ENCODE assay signal across 13 cellular contexts in genomic region chr6:113359155-113360140, GRCh38.
A peak's percentile ranks its signal among the peaks of the same experiment; 100 is the strongest.
DNase-seq lines count a peak whose midpoint lies in the region; ATAC-seq and TF ChIP-seq lines count a peak whose summit lies in the region.
"Had no signal": no experiment of that assay in that cellular context is flagged by ENCODE, and none has a peak within 500 bp of the region (broad histone marks: within the 10 kb centered on the region; RNA-seq: fewer than 3 reads in every experiment).

No MANE protein-coding gene starts in this region.

- H4K91ac ChIP-seq in mesenchymal stem cell (ENCODE audit: low read length), result no peak overlapping the region

- H3K36me3 ChIP-seq in mesenchymal stem cell (ENCODE audit: control insufficient read depth in 1 of 2, insufficient read depth in 2 of 2, low read depth in 1 of 2, low read length in 2 of 2), result no peaks in the 10 kb centered on the region
- H3K36me3 ChIP-seq in Karpas-422 (ENCODE audit: insufficient read depth, low read length), result no peaks in the 10 kb centered on the region
- no peaks in the 10 kb centered on the region for H3K36me3 ChIP-seq in endodermal cell (ENCODE audit: control insufficient read depth, insufficient read depth, low read length)
- H3K36me3 ChIP-seq: SJSA1 had no signal

- no peak overlapping the region for H2AFZ ChIP-seq in mesenchymal stem cell (ENCODE audit: low read depth, low read length)
- H2AFZ ChIP-seq in Karpas-422 (ENCODE audit: low read length), result no peak overlapping the region

- H2BK5ac ChIP-seq in mesenchymal stem cell (ENCODE audit: low read depth, low read length, poor library complexity, severe bottlenecking), result peak overlapping the region; percentile 11

- H3K27ac Mint-ChIP-seq in CD14-positive monocyte, result no peak overlapping the region
- H3K27ac Mint-ChIP-seq in endodermal cell, result no peak overlapping the region

- H3K18ac ChIP-seq in mesenchymal stem cell (ENCODE audit: low read depth in 1 of 2, low read length in 2 of 2), result peak overlapping the region; percentile 37 to 85

- ATAC-seq in GM21825 (IDR thresholded peaks at IDR 0.05; ENCODE audit: unreplicated experiment), result no peak
- ATAC-seq: K562 had no signal

- H3K36me3 Mint-ChIP-seq in CD14-positive monocyte (no peaks in the 10 kb centered on the region), endodermal cell (ENCODE audit: low read depth) (no peaks in the 10 kb centered on the region)

- H4K20me1 ChIP-seq in Karpas-422 (ENCODE audit: insufficient read depth, low read depth, low read length), result no peaks in the 10 kb centered on the region

- H3K9me3 Mint-ChIP-seq in CD14-positive monocyte, result no peaks in the 10 kb centered on the region
- no peaks in the 10 kb centered on the region for H3K9me3 Mint-ChIP-seq in endodermal cell

- in situ Hi-C loops in G401 (cut with HindIII; ENCODE audit: low sequenced_read_pairs), result no loop called here
- in situ Hi-C loops in astrocyte of the spinal cord (cut with HindIII; ENCODE audit: low sequenced_read_pairs), result no loop called here

- H3K9me2 ChIP-seq in Karpas-422 (replicated peaks; ENCODE audit: insufficient read depth, low read length), result no peaks in the 10 kb centered on the region

- no peaks in the 10 kb centered on the region for H3K4me1 Mint-ChIP-seq in CD14-positive monocyte
- H3K4me1 Mint-ChIP-seq in endodermal cell, result peaks cover 15% of the 10 kb centered on the region

- H3K4me3 Mint-ChIP-seq in CD14-positive monocyte (no peak overlapping the region), endodermal cell (no peak overlapping the region)

- H3K9me3 ChIP-seq in mesenchymal stem cell (ENCODE audit: control insufficient read depth, low read length) (no peaks in the 10 kb centered on the region), Karpas-422 (ENCODE audit: low read length) (no peaks in the 10 kb centered on the region), endodermal cell (ENCODE audit: control insufficient read depth, low read length) (no peaks in the 10 kb centered on the region)
- H3K9me3 ChIP-seq: SJSA1 had no signal

- H3K23ac ChIP-seq in mesenchymal stem cell (ENCODE audit: low read length in 2 of 2), result no peak overlapping the region

- no peak overlapping the region for H4K8ac ChIP-seq in mesenchymal stem cell (ENCODE audit: low read length)

- H3K79me1 ChIP-seq in mesenchymal stem cell (replicated peaks; ENCODE audit: low read length, poor library complexity, severe bottlenecking), result no peaks in the 10 kb centered on the region

- H3K9ac ChIP-seq in mesenchymal stem cell (ENCODE audit: low read length), result no peak overlapping the region
- no peak overlapping the region for H3K9ac ChIP-seq in Karpas-422 (ENCODE audit: low read length)
- H3K9ac ChIP-seq in endodermal cell (ENCODE audit: extremely low read depth, low read length, poor library complexity, severe bottlenecking), result no peak overlapping the region

- no peak overlapping the region for H2BK15ac ChIP-seq in mesenchymal stem cell (ENCODE audit: low read depth, poor library complexity, severe bottlenecking)

- H3K4me2 ChIP-seq in mesenchymal stem cell (ENCODE audit: low read length, poor library complexity, severe bottlenecking) (no peak overlapping the region), Karpas-422 (ENCODE audit: low read depth, low read length, poor library complexity, severe bottlenecking) (no peak overlapping the region)

- DNase-seq in G401 (ENCODE audit: low spot score) (peak; percentile 38), NCI-H1694 (lab: John Stamatoyannopoulos, UW) (peak; percentile 10), astrocyte of the spinal cord (ENCODE audit: low read depth, low spot score) (peak; percentile 76), mesenchymal stem cell (peak; percentile 54), CD14-positive monocyte (ENCODE audit: low spot score) (no peak), Karpas-422 (no peak), endodermal cell (no peak)
- DNase-seq: DMS79 treated with DMSO at 0.1 percent for 48 hours, hippocampal formation, nucleus accumbens had no signal

- no peak overlapping the region for H3K4me3 ChIP-seq in astrocyte of the spinal cord (ENCODE audit: low read depth, low read length)
- H3K4me3 ChIP-seq in mesenchymal stem cell (ENCODE audit: insufficient read depth in 1 of 2, low read depth in 1 of 2, low read length in 2 of 2), result no peak overlapping the region
- H3K4me3 ChIP-seq in Karpas-422 (ENCODE audit: low read length), result no peak overlapping the region
- H3K4me3 ChIP-seq in endodermal cell (ENCODE audit: low read length), result no peak overlapping the region
- H3K4me3 ChIP-seq: K562, SJSA1 had no signal

- no peaks in the 10 kb centered on the region for H3K27me3 ChIP-seq in mesenchymal stem cell (ENCODE audit: control insufficient read depth in 1 of 2, insufficient read depth in 1 of 2, low read length in 2 of 2)
- H3K27me3 ChIP-seq in Karpas-422 (ENCODE audit: low read length), result no peaks in the 10 kb centered on the region
- no peaks in the 10 kb centered on the region for H3K27me3 ChIP-seq in endodermal cell (ENCODE audit: control insufficient read depth, insufficient read depth, low read length, poor library complexity, severe bottlenecking)
- H3K27me3 ChIP-seq: SJSA1 had no signal

- H2AK5ac ChIP-seq in mesenchymal stem cell (ENCODE audit: low read length, severe bottlenecking), result peak overlapping the region; percentile 72

- H3K27ac ChIP-seq in mesenchymal stem cell (ENCODE audit: low read length, poor library complexity, severe bottlenecking), result peak overlapping the region; percentile 92
- H3K27ac ChIP-seq in Karpas-422 (ENCODE audit: low read length), result no peak overlapping the region
- no peak overlapping the region for H3K27ac ChIP-seq in endodermal cell (ENCODE audit: low read depth, low read length)

- H3K27me3 Mint-ChIP-seq in CD14-positive monocyte (ENCODE audit: low read depth in 3 of 3), result peaks cover 0 to 3% (median 0%) of the 10 kb centered on the region in 3 donors
- no peaks in the 10 kb centered on the region for H3K27me3 Mint-ChIP-seq in endodermal cell (ENCODE audit: insufficient read depth)

- 58% methylated on average over 4 of the region's 5 CpGs for WGBS in mesenchymal stem cell
- WGBS in endodermal cell (ENCODE audit: insufficient coverage in 1 of 2, insufficient read length in 1 of 2), 2 experiments, result 87 to 100% methylated on average over 1 to 5 of the region's 5 CpGs

- H3K79me2 ChIP-seq in Karpas-422 (ENCODE audit: low read length), result no peaks in the 10 kb centered on the region

- no peak overlapping the region for H3K4ac ChIP-seq in mesenchymal stem cell (ENCODE audit: low read depth in 1 of 2, low read length in 2 of 2)

- H3K14ac ChIP-seq in mesenchymal stem cell (ENCODE audit: low read length in 2 of 2), result no peak overlapping the region

- TF ChIP-seq CTCF in astrocyte of the spinal cord (IDR thresholded peaks at IDR 0.05; ENCODE audit: low read depth, low read length) (no peak), CD14-positive monocyte (IDR thresholded peaks at IDR 0.05) (no peak), endodermal cell (conservative IDR thresholded peaks at IDR 0.05) (no peak)

- intact Hi-C loops in CD14-positive monocyte (cut with micrococcal nuclease), result no loop called here

- peaks cover 6% of the 10 kb centered on the region for H3K4me1 ChIP-seq in mesenchymal stem cell (ENCODE audit: control insufficient read depth, insufficient read depth, low read depth, low read length)
- H3K4me1 ChIP-seq in Karpas-422 (ENCODE audit: low read length), result no peaks in the 10 kb centered on the region
- H3K4me1 ChIP-seq in endodermal cell (ENCODE audit: control insufficient read depth, insufficient read depth, low read length), result no peaks in the 10 kb centered on the region

- H2BK12ac ChIP-seq in mesenchymal stem cell (ENCODE audit: low read length in 2 of 2), result peak overlapping the region; percentile 49 to 73

- H2BK120ac ChIP-seq in mesenchymal stem cell (ENCODE audit: low read depth, low read length), result no peak overlapping the region

Comparison
In these comparisons a context has a peak if more than half of its experiments do, and no peak if none do; other contexts are left out.
1. DNase-seq: peak in G401 (single experiment), NCI-H1694 (single experiment), astrocyte of the spinal cord (single experiment) and mesenchymal stem cell (single experiment); none in CD14-positive monocyte (single experiment), Karpas-422 (single experiment) and endodermal cell (single experiment).